ENCODE assay signal across 8 cellular contexts in the genomic region with DNA sequence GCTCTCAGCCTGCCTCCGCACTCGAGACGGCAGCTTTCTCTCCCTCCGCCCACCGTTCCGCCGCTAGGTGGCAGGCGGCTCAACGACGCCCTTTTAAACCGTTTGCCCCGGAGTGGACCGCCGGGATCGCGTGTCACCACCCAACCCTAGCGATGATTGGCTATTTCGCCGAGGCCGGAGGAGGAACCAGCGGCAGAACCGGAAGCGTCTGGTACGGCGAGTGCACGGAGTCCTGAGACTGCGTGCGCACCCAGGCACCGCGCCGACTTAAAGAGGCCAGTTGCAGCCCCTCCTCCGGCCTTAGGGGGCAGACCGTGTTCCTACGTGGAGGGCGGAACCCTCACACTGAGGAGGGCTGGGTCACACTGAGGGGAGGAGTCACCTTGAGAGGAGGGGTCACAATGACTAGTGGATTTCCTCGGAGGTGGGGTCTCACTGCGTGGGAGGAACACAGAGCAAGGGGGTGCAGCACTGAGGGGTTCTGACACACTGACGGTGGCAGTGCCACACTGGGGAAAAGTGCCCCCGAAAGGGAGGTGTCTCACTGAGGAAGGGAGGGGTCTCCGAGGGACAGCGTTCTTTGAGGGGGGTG. TPM values are rescaled to one million over a fixed set of nuclear protein-coding genes. Genes with fewer than 3 reads are reported as not detected.
DNase-seq lines count a peak whose midpoint lies in the region; ATAC-seq and TF ChIP-seq lines count a peak whose summit lies in the region.

No MANE protein-coding gene starts in this region.

- H3K36me3 ChIP-seq in endodermal cell (ENCODE audit: control insufficient read depth, insufficient read depth, low read length): peaks cover 14% of the 10 kb centered on the region

- intact Hi-C loops in Calu3 (cut with micrococcal nuclease; ENCODE audit: unreplicated experiment): no loop called here

- H3K27ac Mint-ChIP-seq in Calu3 (ENCODE audit: unreplicated experiment) (peak overlapping the region; percentile 97), endodermal cell (peak overlapping the region; percentile 98)

- H3K36me3 Mint-ChIP-seq in Calu3 (ENCODE audit: insufficient read depth, unreplicated experiment) (peaks cover 21% of the 10 kb centered on the region), endodermal cell (ENCODE audit: low read depth) (peaks cover 18% of the 10 kb centered on the region)

- peak; percentile 84 for TF ChIP-seq CTCF in Calu3 (IDR thresholded peaks at IDR 0.05; ENCODE audit: unreplicated experiment)
- TF ChIP-seq CTCF in endodermal cell (conservative IDR thresholded peaks at IDR 0.05): peak; percentile 98

- H3K4me3 Mint-ChIP-seq in Calu3 (ENCODE audit: low read depth, unreplicated experiment) (peak overlapping the region; percentile 85), endodermal cell (peak overlapping the region; percentile 81)

- DNase-seq in Calu3 (peak; percentile 97), HUDEP-2 (lab: John Stamatoyannopoulos, UW; ENCODE audit: unreplicated experiment in 76 of 76) (peak; percentile 76 to 99 (median 98)), NOMO-1 treated with dmso at 0.1 percent for 144 hours (lab: John Stamatoyannopoulos, UW; ENCODE audit: unreplicated experiment) (peak; percentile 100), endodermal cell (peak; percentile 100), mesenteric fat pad (ENCODE audit: low spot score) (peak; percentile 99)
- DNase-seq in activated CD8-positive, alpha-beta memory T cell treated with anti-CD3 and anti-CD28 coated beads, Interleukin-2, amount 50 U/mL, for 24 hours (ENCODE audit: extremely low read depth): peak; percentile 99
- peak; percentile 94 for DNase-seq in stimulated activated CD8-positive, alpha-beta memory T cell treated with anti-CD3 and anti-CD28 coated beads, Interleukin-15, amount 100 ng/mL, for 24 hours (ENCODE audit: low read depth)

- no peaks in the 10 kb centered on the region for H3K27me3 Mint-ChIP-seq in Calu3 (ENCODE audit: unreplicated experiment)
- peaks cover 2% of the 10 kb centered on the region for H3K27me3 Mint-ChIP-seq in endodermal cell (ENCODE audit: insufficient read depth)

- H3K4me1 Mint-ChIP-seq in Calu3 (ENCODE audit: low read depth, unreplicated experiment) (peaks cover 15% of the 10 kb centered on the region), endodermal cell (peaks cover 5% of the 10 kb centered on the region)

- H3K27me3 ChIP-seq in endodermal cell (ENCODE audit: control insufficient read depth, insufficient read depth, low read length, poor library complexity, severe bottlenecking): no peaks in the 10 kb centered on the region

- BruUV-seq in Calu3 (replicated peaks; lab: Mats Ljungman, UMichigan): no TSS peak

- CTCF ChIA-PET in Calu3 (lab: Charles Lee): interaction anchor here (0.7 to 1.7 kb wide), 8 partner anchors 16 to 128 kb away, joined by 3 to 7 read pairs (median 4); partner anchors contain the start of genes ARHGEF39, CCDC107, CREB3 and RMRP

- peaks cover 6% of the 10 kb centered on the region for H3K4me1 ChIP-seq in endodermal cell (ENCODE audit: control insufficient read depth, insufficient read depth, low read length)

- peak; percentile 81 for ATAC-seq in GM21381 (IDR thresholded peaks at IDR 0.05; ENCODE audit: unreplicated experiment)

- H3K9ac ChIP-seq in endodermal cell (ENCODE audit: extremely low read depth, low read length, poor library complexity, severe bottlenecking): peak overlapping the region; percentile 70

- peak overlapping the region; percentile 85 for H3K27ac ChIP-seq in endodermal cell (ENCODE audit: low read depth, low read length)

- WGBS in endodermal cell (ENCODE audit: insufficient coverage in 1 of 2, insufficient read length in 1 of 2), 2 experiments: 0 to 1% methylated on average over 28 to 41 of the region's 41 CpGs

- H3K4me3 ChIP-seq in endodermal cell (ENCODE audit: low read length): peak overlapping the region; percentile 87

- H3K9me3 ChIP-seq in endodermal cell (ENCODE audit: control insufficient read depth, low read length): no peaks in the 10 kb centered on the region

- H3K9me3 Mint-ChIP-seq in Calu3 (ENCODE audit: low read depth, unreplicated experiment) (no peaks in the 10 kb centered on the region), endodermal cell (no peaks in the 10 kb centered on the region)

RNA-seq across cellular contexts. Expression of gene TESK1, which starts 1.0 kb away (rescaled TPM):
- total RNA-seq in Calu3 (2022): 20.9 and 24.6 TPM in 2 replicates
- total RNA-seq in endodermal cell: 10 to 100 TPM; 30.7 to 35.2 TPM
- polyA plus RNA-seq in endodermal cell (2013, experiment 1 of 2): 25.5 TPM
- 21.3 TPM for polyA plus RNA-seq in endodermal cell (2013, experiment 2 of 2)
- total RNA-seq in mesenteric fat pad: 94.4 TPM

RNA-seq across cellular contexts. Expression of gene CD72, which starts 14.1 kb away (rescaled TPM):
- total RNA-seq in Calu3 (2022): 0.38 and 0.73 TPM in 2 replicates
- total RNA-seq in endodermal cell: 1 to 10 TPM; 2.4 to 6.9 TPM
- 6.3 TPM for polyA plus RNA-seq in endodermal cell (2013, experiment 1 of 2)
- polyA plus RNA-seq in endodermal cell (2013, experiment 2 of 2): 5.0 TPM
- total RNA-seq in mesenteric fat pad: 7.0 TPM

RNA-seq across cellular contexts. Expression of gene SIT1, which starts 46.6 kb away (rescaled TPM):
- total RNA-seq in Calu3 (2022): not detected in 2 replicates
- under 1 TPM in 1 of 2 donors, not detected in 1; 0.22 TPM for total RNA-seq in endodermal cell
- 0.32 TPM for polyA plus RNA-seq in endodermal cell (2013, experiment 1 of 2)
- not detected for polyA plus RNA-seq in endodermal cell (2013, experiment 2 of 2)
- 1.3 TPM for total RNA-seq in mesenteric fat pad

RNA-seq across cellular contexts. Expression of gene RMRP, which starts 53.7 kb away (rescaled TPM):
- total RNA-seq in Calu3 (2022) (8,471 and 11,520 TPM in 2 replicates), endodermal cell (over 10,000 TPM; 17,358 to 20,060 TPM), mesenteric fat pad (19,106 TPM)
- polyA plus RNA-seq in endodermal cell (2013, experiment 1 of 2): 4,324 TPM
- polyA plus RNA-seq in endodermal cell (2013, experiment 2 of 2): 7,111 TPM

RNA-seq across cellular contexts. Expression of gene CCDC107, which starts 54.0 kb away (rescaled TPM):
- total RNA-seq in Calu3 (2022) (7.9 and 8.0 TPM in 2 replicates), endodermal cell (10 to 100 TPM; 10.6 to 15.3 TPM), mesenteric fat pad (103 TPM)
- polyA plus RNA-seq in endodermal cell (2013, experiment 1 of 2): 14.7 TPM
- polyA plus RNA-seq in endodermal cell (2013, experiment 2 of 2): 17.7 TPM

Comparison
In these comparisons a context has a peak if more than half of its experiments do, and no peak if none do; other contexts are left out.
1. Peak in every context shown above with its lines: DNase-seq, ATAC-seq, H3K4me3 ChIP-seq and H3K27ac ChIP-seq.